In the genomic region with DNA sequence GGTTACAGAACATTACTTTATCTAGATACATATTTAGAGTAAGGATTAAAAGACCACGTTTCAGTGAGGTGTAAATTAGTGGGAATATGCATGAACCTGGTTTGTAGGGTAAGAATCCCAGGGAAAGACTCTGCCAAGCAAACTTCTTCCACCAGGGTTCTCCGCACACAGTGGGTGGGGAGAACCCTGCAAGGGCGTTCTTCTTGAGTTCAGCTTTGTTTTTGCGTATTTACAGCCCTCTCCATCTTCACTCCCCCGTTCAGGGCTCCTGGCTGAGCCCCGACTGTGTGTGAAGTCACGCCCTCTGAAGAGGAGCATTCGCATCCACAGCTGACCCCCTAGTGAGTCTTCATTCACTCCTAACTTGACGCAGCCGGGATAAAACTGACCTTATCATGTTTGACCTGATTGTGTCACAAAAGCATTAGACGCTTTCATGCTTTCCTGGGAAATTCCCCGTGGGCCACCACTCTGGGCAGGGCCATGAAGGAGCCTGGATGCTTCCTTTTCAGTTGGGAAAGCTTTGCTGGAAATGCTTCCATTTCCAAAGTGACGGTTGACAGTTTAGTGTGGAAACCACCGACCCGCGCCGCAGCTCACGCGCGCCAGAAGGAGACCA, we compare ENCODE assay signal across 13 cellular contexts. TPM values are rescaled to one million over a fixed set of nuclear protein-coding genes. Genes with fewer than 3 reads are reported as not detected.
DNase-seq lines count a peak whose midpoint lies in the region; ATAC-seq, FAIRE-seq and TF ChIP-seq lines count a peak whose summit lies in the region.
"Had no signal": no experiment of that assay in that cellular context is flagged by ENCODE, and none has a peak within 500 bp of the region (broad histone marks: within the 10 kb centered on the region; RNA-seq: fewer than 3 reads in every experiment).

No MANE protein-coding gene starts in this region.

- DNase-seq in heart right ventricle = no peak
- no peak for DNase-seq in left ventricle myocardium superior
- no peak for DNase-seq in H1 (ENCODE audit: low read depth in 1 of 2, low spot score in 2 of 2)
- DNase-seq in naive B cell = no peak
- DNase-seq in upper lobe of right lung = no peak
- no peak for DNase-seq in NCI-H2227 treated with DMSO at 0.1 percent for 48 hours (lab: John Stamatoyannopoulos, UW)
- DNase-seq: amniotic stem cell had no signal

- H2AK5ac ChIP-seq in H1 (ENCODE audit: low read depth, low read length) = no peak overlapping the region

- TF ChIP-seq CTCF in heart right ventricle (IDR thresholded peaks at IDR 0.05) = no peak
- TF ChIP-seq CTCF in H1 (IDR thresholded peaks at IDR 0.05; ENCODE audit: control extremely low read depth in 1 of 3, insufficient read depth in 1 of 3, low read depth in 1 of 3, low read length in 3 of 3) = no peak
- TF ChIP-seq CTCF in upper lobe of right lung (IDR thresholded peaks at IDR 0.05) = no peak

- H3K9ac ChIP-seq in H1 (replicated peaks in 1 of 4; ENCODE audit: extremely low read depth in 1 of 4, low read depth in 3 of 4, low read length in 3 of 4) = no peak overlapping the region

- WGBS in heart right ventricle, 2 donors = 33 to 41% methylated on average over 20 of the region's 20 CpGs
- 5% methylated on average over 20 of the region's 20 CpGs; no CpG with 5 or more reads in 1 of the 2 experiments for whole genome bisulfite sequencing in H1 (ENCODE audit: extremely low coverage in 1 of 2, insufficient coverage in 1 of 2, insufficient read length in 1 of 2, insufficient replicate concordance in 2 of 2, low coverage in 1 of 2, low lambda C conversion rate in 2 of 2, missing lambda C conversion rate in 1 of 2), 2 experiments

- H3K4me1 ChIP-seq in heart right ventricle (peaks cover 5 to 52% (median 28%) of the 10 kb centered on the region in 9 donors), H1 (replicated peaks in 1 of 4; ENCODE audit: control insufficient read depth in 3 of 4, insufficient read depth in 4 of 4, low read length in 3 of 4) (peaks cover 6 to 29% (median 20%) of the 10 kb centered on the region in 4 experiments), upper lobe of right lung (peaks cover 18% of the 10 kb centered on the region)

- no peak overlapping the region for H3K18ac ChIP-seq in H1 (ENCODE audit: extremely low read depth, low read length)

- H4K8ac ChIP-seq in H1 (ENCODE audit: extremely low read depth, insufficient read depth, low read length) = no peak overlapping the region

- H3K9me3 ChIP-seq in heart right ventricle (no peaks in the 10 kb centered on the region), H1 (ENCODE audit: insufficient read depth in 2 of 2, low read depth in 1 of 2, low read length in 1 of 2) (no peaks in the 10 kb centered on the region), upper lobe of right lung (no peaks in the 10 kb centered on the region)

- TF ChIP-seq POLR2A in H1 (IDR thresholded peaks at IDR 0.05; ENCODE audit: control extremely low read depth in 1 of 2, low read depth in 2 of 2, low read length in 2 of 2) = no peak

- H3K4me3 ChIP-seq in heart right ventricle = peak overlapping the region in 9 of 10 donors; percentile 38 to 61 (median 50)
- peak overlapping the region; percentile 39 to 70 (median 45) for H3K4me3 ChIP-seq in H1 (ENCODE audit: extremely low read depth in 1 of 4, insufficient read depth in 2 of 4, low read depth in 3 of 4, low read length in 4 of 4)
- peak overlapping the region; percentile 59 for H3K4me3 ChIP-seq in upper lobe of right lung
- H3K4me3 ChIP-seq: K562 had no signal

- peaks cover 8% of the 10 kb centered on the region; the same call in 1 of the 2 replicates for H3K23me2 ChIP-seq in H1 (ENCODE audit: low read depth, low read length)

- no peak for FAIRE-seq in H1 (lab: Jason Lieb, UNC)
- FAIRE-seq: GM18507, K562, TTC549 had no signal

- H3K9me3 Mint-ChIP-seq in naive B cell = no peaks in the 10 kb centered on the region

- H3K27me3 Mint-ChIP-seq in naive B cell = peaks cover 19 to 34% (median 26%) of the 10 kb centered on the region in 3 donors

- H3K36me3 Mint-ChIP-seq in naive B cell = no peaks in the 10 kb centered on the region

- no peak overlapping the region for H3K23ac ChIP-seq in H1 (ENCODE audit: insufficient read length)

- no peak for TF ChIP-seq RAD21 in H1 (IDR thresholded peaks at IDR 0.05 in 1 of 2, conservative IDR thresholded peaks at IDR 0.05 in 1 of 2; ENCODE audit: low read depth in 2 of 2, low read length in 2 of 2)

- H3K27ac Mint-ChIP-seq in naive B cell = no peak overlapping the region

- no peaks in the 10 kb centered on the region for H3K79me2 ChIP-seq in H1 (ENCODE audit: control insufficient read depth in 1 of 2, insufficient read depth in 2 of 2, low read length in 2 of 2)

- H3K27ac ChIP-seq in heart right ventricle = no peak overlapping the region
- H3K27ac ChIP-seq in H1 (ENCODE audit: low read depth, low read length) = no peak overlapping the region
- peak overlapping the region; percentile 74 for H3K27ac ChIP-seq in upper lobe of right lung
- H3K27ac ChIP-seq: C4-2B had no signal

- POLR2A ChIA-PET in H1 (lab: Charles Lee; ENCODE audit: partially characterized antibody) = interaction anchor here (1.2 to 2.1 kb wide), 3 partner anchors 10 to 22 kb away, joined by 5 to 8 read pairs (median 6); a partner anchor contains a TSS

- no peak overlapping the region for H2BK5ac ChIP-seq in H1 (ENCODE audit: low read depth, low read length)

- intact Hi-C loops in heart right ventricle (cut with DNase I) = loop anchor here in 1 of 10 donors (5.0 kb wide), 1 partner anchor 40 kb away; no protein-coding TSS in a partner anchor
- intact Hi-C loops in left ventricle myocardium superior (cut with micrococcal nuclease) = no loop called here
- intact Hi-C loops in upper lobe of right lung (cut with DNase I) = no loop called here

- peaks cover 0 to 11% (median 0%) of the 10 kb centered on the region in 9 donors for H3K36me3 ChIP-seq in heart right ventricle
- H3K36me3 ChIP-seq in H1 (ENCODE audit: control insufficient read depth in 2 of 4, insufficient read depth in 4 of 4, low read length in 3 of 4) = peaks cover 0 to 8% (median 2%) of the 10 kb centered on the region in 4 experiments; a peak in 3 of 8 replicates
- peaks cover 16% of the 10 kb centered on the region for H3K36me3 ChIP-seq in upper lobe of right lung

- H3K4me3 Mint-ChIP-seq in naive B cell = peak overlapping the region in 7 of 8 donors; percentile 36 to 82 (median 68)

- peak overlapping the region; percentile 85 to 91 for H3K4me2 ChIP-seq in H1 (ENCODE audit: insufficient read depth in 1 of 2, low read depth in 2 of 2, low read length in 2 of 2)

- H3K4ac ChIP-seq in H1 (replicated peaks; ENCODE audit: insufficient read length, low read depth, low read length) = no peak overlapping the region

- no peak overlapping the region for H4K91ac ChIP-seq in H1 (replicated peaks; ENCODE audit: insufficient read length, low read length)

- H3K79me1 ChIP-seq in H1 (ENCODE audit: low read depth, low read length) = no peaks in the 10 kb centered on the region

- H3K27me3 ChIP-seq in heart right ventricle = peaks cover 0 to 60% (median 45%) of the 10 kb centered on the region in 7 donors
- H3K27me3 ChIP-seq in H1 (replicated peaks in 1 of 4; ENCODE audit: control insufficient read depth in 3 of 4, extremely low read depth in 1 of 4, insufficient read depth in 3 of 4, low read length in 3 of 4) = peaks cover 9 to 48% (median 33%) of the 10 kb centered on the region in 4 experiments
- H3K27me3 ChIP-seq in upper lobe of right lung = peaks cover 10% of the 10 kb centered on the region

- no peak overlapping the region for H2BK20ac ChIP-seq in H1 (ENCODE audit: low read length)

- no peak overlapping the region for H4K5ac ChIP-seq in H1 (ENCODE audit: insufficient read length, low read depth, low read length)

- CTCF ChIA-PET in H1 (lab: Charles Lee; ENCODE audit: partially characterized antibody) = interaction anchor here (1.1 to 5.1 kb wide), 2 partner anchors 14 to 268 kb away, joined by 3 to 28 read pairs; no protein-coding TSS in a partner anchor

- no peak overlapping the region for H3K56ac ChIP-seq in H1 (replicated peaks; ENCODE audit: insufficient read length, low read depth, low read length)

- TF ChIP-seq EP300 in H1 (IDR thresholded peaks at IDR 0.05; ENCODE audit: borderline replicate concordance in 1 of 2, low read depth in 2 of 2, low read length in 2 of 2) = no peak

- H3K4me1 Mint-ChIP-seq in naive B cell = peaks cover 7 to 12% (median 9%) of the 10 kb centered on the region in 3 donors

- H4K20me1 ChIP-seq in H1 (replicated peaks in 1 of 2; ENCODE audit: control insufficient read depth in 1 of 2, insufficient read depth in 2 of 2, low read length in 2 of 2) = peaks cover 2 to 7% of the 10 kb centered on the region in 2 experiments

- H2AFZ ChIP-seq in H1 (ENCODE audit: low read length) = no peak overlapping the region

- no peak overlapping the region for H2BK12ac ChIP-seq in H1 (ENCODE audit: low read depth, low read length)

- H2BK120ac ChIP-seq in H1 (replicated peaks; ENCODE audit: low read depth, low read length) = no peak overlapping the region

- no peak overlapping the region for H2BK15ac ChIP-seq in H1 (ENCODE audit: low read length)

- ATAC-seq in heart right ventricle (no peak), left ventricle myocardium superior (no peak), naive B cell (ENCODE audit: low read depth in 2 of 2) (no peak), upper lobe of right lung (no peak), esophagus mucosa (no peak), HG02870 (IDR thresholded peaks at IDR 0.05; ENCODE audit: unreplicated experiment) (no peak)
- ATAC-seq: K562 had no signal

- H3K14ac ChIP-seq in H1 (ENCODE audit: insufficient read length) = no peak overlapping the region

RNA-seq across cellular contexts. Expression of a gene that starts 1.0 kb away (rescaled TPM):
- 1 to 10 TPM in 5 of 10 donors, under 1 TPM in 4, not detected in 1; 0.23 to 7.9 (median 1.3) TPM for total RNA-seq in heart right ventricle
- polyA plus RNA-seq in heart right ventricle = 1 to 10 TPM in 1 of 2 donors, under 1 TPM in 1; 0.73 to 1.3 TPM
- 1.3 TPM for total RNA-seq in left ventricle myocardium superior
- 10.4 and 11.5 TPM in 2 replicates for total RNA-seq in H1 (2021; fragmentation: NEBNext Ultra II Directional; extraction: Animal tissue kit (Norgen Biotek cat#: 25700))
- 4.3 and 4.6 TPM in 2 replicates for polyA plus RNA-seq in H1 (2011; rRNA removed)
- 5.4 TPM for polyA plus RNA-seq in H1 (2011; cell fraction: cytosol; rRNA removed)
- 7.2 TPM for polyA plus RNA-seq in H1 (2011; cell fraction: nucleus; rRNA removed)
- 4.5 to 6.0 TPM (median 4.9 TPM) in 4 replicates for polyA plus RNA-seq in H1 (2012, experiment 1 of 2)
- polyA plus RNA-seq in H1 (2012, experiment 2 of 2) = 2.0 TPM
- polyA plus RNA-seq in H1 (2013, experiment 1 of 2) = 11.7 TPM
- 12.0 TPM for polyA plus RNA-seq in H1 (2013, experiment 2 of 2)
- polyA minus RNA-seq in H1 (2011; rRNA and poly(A)+ RNA removed) = 2.8 and 4.6 TPM in 2 replicates
- 6.0 TPM for polyA minus RNA-seq in H1 (2011; cell fraction: cytosol; rRNA and poly(A)+ RNA removed)
- polyA minus RNA-seq in H1 (2011; cell fraction: nucleus; rRNA and poly(A)+ RNA removed) = 7.4 TPM
- 1 to 10 TPM in 2 of 6 donors, not detected in 4; 1.1 to 1.6 TPM for polyA plus RNA-seq in naive B cell (ENCODE audit: low read depth in 6 of 6)
- total RNA-seq in upper lobe of right lung = 18.7 TPM
- total RNA-seq in esophagus mucosa = 0.44 TPM
- total RNA-seq: K562 had no signal
- polyA plus RNA-seq: K562 had no signal

RNA-seq across cellular contexts. Expression of a gene that starts 22.1 kb away (rescaled TPM):
- total RNA-seq in heart right ventricle (10 to 100 TPM; 60.3 to 76.6 (median 65.2) TPM), left ventricle myocardium superior (72.9 TPM), upper lobe of right lung (68.4 TPM), esophagus mucosa (61.2 TPM)
- polyA plus RNA-seq in heart right ventricle (10 to 100 TPM; 38.3 to 87.7 TPM), H1 (2011; rRNA removed) (78.7 and 115 TPM in 2 replicates), naive B cell (ENCODE audit: low read depth in 6 of 6) (100 to 1,000 TPM; 202 to 385 (median 219) TPM)
- total RNA-seq in H1 (2021; fragmentation: NEBNext Ultra II Directional; extraction: Animal tissue kit (Norgen Biotek cat#: 25700)) = 150 and 155 TPM in 2 replicates
- polyA plus RNA-seq in H1 (2011; cell fraction: cytosol; rRNA removed) = 169 TPM
- polyA plus RNA-seq in H1 (2011; cell fraction: nucleus; rRNA removed) = 96.8 TPM
- 165 to 214 TPM (median 182 TPM) in 4 replicates for polyA plus RNA-seq in H1 (2012, experiment 1 of 2)
- polyA plus RNA-seq in H1 (2012, experiment 2 of 2) = 60.1 TPM
- polyA plus RNA-seq in H1 (2013, experiment 1 of 2) = 107 TPM
- 106 TPM for polyA plus RNA-seq in H1 (2013, experiment 2 of 2)
- polyA minus RNA-seq in H1 (2011; rRNA and poly(A)+ RNA removed) = 107 and 121 TPM in 2 replicates
- 83.2 TPM for polyA minus RNA-seq in H1 (2011; cell fraction: cytosol; rRNA and poly(A)+ RNA removed)
- 78.8 TPM for polyA minus RNA-seq in H1 (2011; cell fraction: nucleus; rRNA and poly(A)+ RNA removed)

RNA-seq across cellular contexts. Expression of a gene that starts 23.1 kb away (rescaled TPM):
- total RNA-seq in heart right ventricle (10 to 100 TPM in 4 of 10 donors, 1 to 10 TPM in 6; 8.5 to 12.6 (median 9.3) TPM), left ventricle myocardium superior (13.4 TPM), upper lobe of right lung (48.3 TPM), esophagus mucosa (56.9 TPM)
- polyA plus RNA-seq in heart right ventricle (10 to 100 TPM in 1 of 2 donors, 1 to 10 TPM in 1; 7.6 to 39.1 TPM), H1 (2011; rRNA removed) (12.9 and 13.6 TPM in 2 replicates), naive B cell (ENCODE audit: low read depth in 6 of 6) (10 to 100 TPM; 17.6 to 40.5 (median 21.0) TPM)
- 31.4 and 37.2 TPM in 2 replicates for total RNA-seq in H1 (2021; fragmentation: NEBNext Ultra II Directional; extraction: Animal tissue kit (Norgen Biotek cat#: 25700))
- 22.5 TPM for polyA plus RNA-seq in H1 (2011; cell fraction: cytosol; rRNA removed)
- polyA plus RNA-seq in H1 (2011; cell fraction: nucleus; rRNA removed) = 28.4 TPM
- polyA plus RNA-seq in H1 (2012, experiment 1 of 2) = 24.6 to 32.5 TPM (median 25.7 TPM) in 4 replicates
- polyA plus RNA-seq in H1 (2012, experiment 2 of 2) = 5.9 TPM
- polyA plus RNA-seq in H1 (2013, experiment 1 of 2) = 27.9 TPM
- polyA plus RNA-seq in H1 (2013, experiment 2 of 2) = 26.7 TPM
- polyA minus RNA-seq in H1 (2011; rRNA and poly(A)+ RNA removed) = 18.9 and 19.0 TPM in 2 replicates
- 15.1 TPM for polyA minus RNA-seq in H1 (2011; cell fraction: cytosol; rRNA and poly(A)+ RNA removed)
- 44.6 TPM for polyA minus RNA-seq in H1 (2011; cell fraction: nucleus; rRNA and poly(A)+ RNA removed)
